In the genomic region with DNA sequence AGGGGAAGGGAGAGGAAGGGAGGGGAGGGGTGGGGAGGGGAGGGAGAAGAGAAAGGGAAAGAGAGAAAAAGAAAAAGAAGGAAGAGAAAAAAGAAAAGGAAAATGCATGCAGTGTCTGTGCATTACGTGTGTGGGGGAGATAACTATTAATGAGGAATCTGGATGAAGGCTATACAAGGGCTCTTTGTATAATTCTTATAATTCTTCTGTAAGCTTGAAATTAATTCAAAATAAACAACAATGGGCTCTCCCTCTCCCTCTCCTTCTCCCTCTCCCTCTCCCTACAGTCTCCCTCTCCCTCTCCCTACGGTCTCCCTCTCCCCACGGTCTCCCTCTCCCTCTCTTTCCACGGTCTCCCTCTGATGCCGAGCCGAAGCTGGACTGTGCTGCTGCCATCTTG, we compare ENCODE assay signal across 24 cellular contexts.
DNase-seq lines count a peak whose midpoint lies in the region; ATAC-seq, FAIRE-seq and TF ChIP-seq lines count a peak whose summit lies in the region.
"Had no signal": no experiment of that assay in that cellular context is flagged by ENCODE, and none has a peak within 500 bp of the region (broad histone marks: within the 10 kb centered on the region; RNA-seq: fewer than 3 reads in every experiment).

No MANE protein-coding gene starts in this region.

- TF ChIP-seq POLR2A in HepG2 (IDR thresholded peaks at IDR 0.05; ENCODE audit: insufficient read depth in 1 of 2, low read depth in 2 of 2, low read length in 2 of 2) (no peak), right lobe of liver (IDR thresholded peaks at IDR 0.05) (no peak)

- no TSS peak for BruUV-seq in HepG2 (replicated peaks; lab: Mats Ljungman, UMichigan)

- CTCF ChIA-PET in HepG2 (lab: Yijun Ruan, JAX; ENCODE audit: low intra/inter-chr PET ratio, low total read pairs): no interaction called here

- DNase-seq in HepG2 (ENCODE audit: low spot score): no peak
- no peak for DNase-seq in right lobe of liver
- DNase-seq in globus pallidus (ENCODE audit: low spot score): peak; percentile 20
- peak; percentile 47 for DNase-seq in pons (ENCODE audit: low spot score)
- DNase-seq in neural progenitor cell (ENCODE audit: low spot score): no peak
- no peak for DNase-seq in NCI-H82 treated with DMSO at 0.1 percent for 48 hours (lab: John Stamatoyannopoulos, UW; ENCODE audit: unreplicated experiment)
- DNase-seq in NCI-H1092 (lab: John Stamatoyannopoulos, UW): no peak
- DNase-seq: Caco-2; CD4-positive, CD25-positive, alpha-beta regulatory T cell; CD8-positive, alpha-beta T cell; DMS153; DND-41; GM23248; H7; HCEC 1CT had no signal

- H3K9me3 ChIP-seq in HepG2 (ENCODE audit: low read length) (no peaks in the 10 kb centered on the region), right lobe of liver (no peaks in the 10 kb centered on the region), neural progenitor cell (ENCODE audit: low read depth) (no peaks in the 10 kb centered on the region)
- H3K9me3 ChIP-seq: Caco-2 had no signal

- H3K4me2 ChIP-seq in HepG2 (ENCODE audit: low read depth, low read length) (no peak overlapping the region), neural progenitor cell (no peak overlapping the region)
- H3K4me2 ChIP-seq: BLaER1 had no signal

- ATAC-seq in HepG2 (no peak), right lobe of liver (no peak), GM19455 (IDR thresholded peaks at IDR 0.05; ENCODE audit: unreplicated experiment) (no peak)
- ATAC-seq: CD8-positive, alpha-beta T cell had no signal

- H3K27ac ChIP-seq in HepG2 (ENCODE audit: extremely low read length, insufficient read depth, low read length): no peak overlapping the region
- no peak overlapping the region for H3K27ac ChIP-seq in right lobe of liver
- no peak overlapping the region for H3K27ac ChIP-seq in neural progenitor cell
- H3K27ac ChIP-seq: 22Rv1, BLaER1, C4-2B, GM23248 had no signal

- in situ Hi-C loops in HepG2 (cut with HindIII; ENCODE audit: extremely low pct_ligation_motif_present, low pct_unique_long_range_greater_than_20kb): no loop called here

- TF ChIP-seq EP300 in HepG2 (IDR thresholded peaks at IDR 0.05; ENCODE audit: low read depth in 2 of 2, low read length in 2 of 2) (no peak), HepG2 (CRISPR knock-in tag; IDR thresholded peaks at IDR 0.05; ENCODE audit: borderline replicate concordance) (no peak)

- no peak for FAIRE-seq in HepG2 (lab: Jason Lieb, UNC)
- FAIRE-seq: A204.1, G401.6, GM12892, H1 had no signal

- H3K4me3 ChIP-seq in HepG2 (replicated peaks in 1 of 3; ENCODE audit: insufficient read depth in 1 of 3, low read depth in 2 of 3, low read length in 3 of 3) (no peak overlapping the region), right lobe of liver (no peak overlapping the region), neural progenitor cell (no peak overlapping the region)
- H3K4me3 ChIP-seq: BLaER1, GM23248 had no signal

- no peaks in the 10 kb centered on the region for H4K20me1 ChIP-seq in HepG2 (ENCODE audit: insufficient read depth, low read length)
- no peaks in the 10 kb centered on the region for H4K20me1 ChIP-seq in neural progenitor cell (ENCODE audit: low read depth)
- H4K20me1 ChIP-seq: BLaER1 had no signal

- H2AFZ ChIP-seq in HepG2 (ENCODE audit: low read length) (no peak overlapping the region), neural progenitor cell (replicated peaks) (no peak overlapping the region)
- H2AFZ ChIP-seq: GM23248 had no signal

- H3K27me3 ChIP-seq in HepG2 (ENCODE audit: control insufficient read depth in 1 of 2, insufficient read depth in 2 of 2, low read length in 2 of 2): no peaks in the 10 kb centered on the region
- no peaks in the 10 kb centered on the region for H3K27me3 ChIP-seq in right lobe of liver
- no peaks in the 10 kb centered on the region for H3K27me3 ChIP-seq in neural progenitor cell
- H3K27me3 ChIP-seq: BLaER1 had no signal

- H3K4me3 Mint-ChIP-seq in neural progenitor cell: no peak overlapping the region
- H3K4me3 Mint-ChIP-seq: B cell; CD4-positive, CD25-positive, alpha-beta regulatory T cell; CD8-positive, alpha-beta T cell had no signal

- intact Hi-C loops in HepG2 (cut with micrococcal nuclease; ENCODE audit: unreplicated experiment): no loop called here
- intact Hi-C loops in right lobe of liver (cut with DNase I): no loop called here

- no peak for TF ChIP-seq RAD21 in HepG2 (CRISPR knock-in tag; IDR thresholded peaks at IDR 0.05)

- no peaks in the 10 kb centered on the region for H3F3A ChIP-seq in neural progenitor cell (ENCODE audit: low read depth)

- H3K4me1 Mint-ChIP-seq in neural progenitor cell: peaks cover 11% of the 10 kb centered on the region

- peaks cover 22% of the 10 kb centered on the region for H3K9me3 Mint-ChIP-seq in neural progenitor cell

- H3K79me2 ChIP-seq in HepG2 (ENCODE audit: insufficient read depth, low read length): no peaks in the 10 kb centered on the region
- H3K79me2 ChIP-seq in neural progenitor cell (ENCODE audit: low read depth): no peaks in the 10 kb centered on the region

- POLR2A ChIA-PET in HepG2 (lab: Yijun Ruan, JAX): no interaction called here

- H3K27ac Mint-ChIP-seq in neural progenitor cell: no peak overlapping the region
- H3K27ac Mint-ChIP-seq: B cell; CD4-positive, CD25-positive, alpha-beta regulatory T cell had no signal

- H3K9ac ChIP-seq in HepG2 (ENCODE audit: insufficient read depth, low read depth, low read length) (no peak overlapping the region), neural progenitor cell (no peak overlapping the region)
- H3K9ac ChIP-seq: BLaER1, GM23248 had no signal

- 89% methylated on average over 6 of the region's 6 CpGs for WGBS in HepG2 (ENCODE audit: low lambda C conversion rate)
- 76% methylated on average over 2 of the region's 6 CpGs for WGBS in right lobe of liver (ENCODE audit: insufficient coverage, low coverage, low lambda C conversion rate, missing lambda C conversion rate)

- no peak for TF ChIP-seq CTCF in HepG2 (CRISPR knock-in tag; IDR thresholded peaks at IDR 0.05)
- no peak for TF ChIP-seq CTCF in right lobe of liver (IDR thresholded peaks at IDR 0.05)
- TF ChIP-seq CTCF in neural progenitor cell (IDR thresholded peaks at IDR 0.05): no peak

- H3K36me3 Mint-ChIP-seq in neural progenitor cell: peaks cover 44% of the 10 kb centered on the region

- H3K4me1 ChIP-seq in HepG2 (ENCODE audit: insufficient read depth, low read length): peaks cover 10% of the 10 kb centered on the region
- H3K4me1 ChIP-seq in right lobe of liver: no peaks in the 10 kb centered on the region
- no peaks in the 10 kb centered on the region for H3K4me1 ChIP-seq in neural progenitor cell
- H3K4me1 ChIP-seq: Caco-2 had no signal

- peaks cover 3% of the 10 kb centered on the region for H3K27me3 Mint-ChIP-seq in neural progenitor cell (ENCODE audit: insufficient read depth, low read depth)
- H3K27me3 Mint-ChIP-seq: B cell; CD4-positive, CD25-positive, alpha-beta regulatory T cell had no signal

- H3K36me3 ChIP-seq in HepG2 (replicated peaks in 1 of 2; ENCODE audit: control insufficient read depth in 1 of 2, insufficient read depth in 2 of 2, low read length in 2 of 2) (peaks cover 1 to 16% of the 10 kb centered on the region in 2 experiments; a peak in 3 of 5 replicates), right lobe of liver (no peaks in the 10 kb centered on the region), neural progenitor cell (no peaks in the 10 kb centered on the region)

TF ChIP-seq in HepG2, 621 proteins besides CTCF, POLR2A, EP300 and RAD21:
- TF ChIP-seq HNRNPK (IDR thresholded peaks at IDR 0.05; ENCODE audit: low read depth, low read length, poor library complexity, severe bottlenecking): peak; percentile 83
- TF ChIP-seq, protein P1, sequence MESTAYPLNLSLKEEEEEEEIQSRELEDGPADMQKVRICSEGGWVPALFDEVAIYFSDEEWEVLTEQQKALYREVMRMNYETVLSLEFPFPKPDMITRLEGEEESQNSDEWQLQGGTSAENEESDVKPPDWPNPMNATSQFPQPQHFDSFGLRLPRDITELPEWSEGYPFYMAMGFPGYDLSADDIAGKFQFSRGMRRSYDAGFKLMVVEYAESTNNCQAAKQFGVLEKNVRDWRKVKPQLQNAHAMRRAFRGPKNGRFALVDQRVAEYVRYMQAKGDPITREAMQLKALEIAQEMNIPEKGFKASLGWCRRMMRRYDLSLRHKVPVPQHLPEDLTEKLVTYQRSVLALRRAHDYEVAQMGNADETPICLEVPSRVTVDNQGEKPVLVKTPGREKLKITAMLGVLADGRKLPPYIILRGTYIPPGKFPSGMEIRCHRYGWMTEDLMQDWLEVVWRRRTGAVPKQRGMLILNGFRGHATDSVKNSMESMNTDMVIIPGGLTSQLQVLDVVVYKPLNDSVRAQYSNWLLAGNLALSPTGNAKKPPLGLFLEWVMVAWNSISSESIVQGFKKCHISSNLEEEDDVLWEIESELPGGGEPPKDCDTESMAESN (CRISPR knock-in tag; conservative IDR thresholded peaks at IDR 0.05): no peak

Comparison
In these comparisons a context has a peak if more than half of its experiments do, and no peak if none do; other contexts are left out.
1. DNase-seq: peak in globus pallidus (single experiment) and pons (single experiment); none in HepG2 (single experiment), right lobe of liver (0 of 3), neural progenitor cell (single experiment), NCI-H82 treated with DMSO at 0.1 percent for 48 hours (single experiment) and NCI-H1092 (single experiment).